8 cellular contexts compared by ENCODE assay signal in the genomic region with DNA sequence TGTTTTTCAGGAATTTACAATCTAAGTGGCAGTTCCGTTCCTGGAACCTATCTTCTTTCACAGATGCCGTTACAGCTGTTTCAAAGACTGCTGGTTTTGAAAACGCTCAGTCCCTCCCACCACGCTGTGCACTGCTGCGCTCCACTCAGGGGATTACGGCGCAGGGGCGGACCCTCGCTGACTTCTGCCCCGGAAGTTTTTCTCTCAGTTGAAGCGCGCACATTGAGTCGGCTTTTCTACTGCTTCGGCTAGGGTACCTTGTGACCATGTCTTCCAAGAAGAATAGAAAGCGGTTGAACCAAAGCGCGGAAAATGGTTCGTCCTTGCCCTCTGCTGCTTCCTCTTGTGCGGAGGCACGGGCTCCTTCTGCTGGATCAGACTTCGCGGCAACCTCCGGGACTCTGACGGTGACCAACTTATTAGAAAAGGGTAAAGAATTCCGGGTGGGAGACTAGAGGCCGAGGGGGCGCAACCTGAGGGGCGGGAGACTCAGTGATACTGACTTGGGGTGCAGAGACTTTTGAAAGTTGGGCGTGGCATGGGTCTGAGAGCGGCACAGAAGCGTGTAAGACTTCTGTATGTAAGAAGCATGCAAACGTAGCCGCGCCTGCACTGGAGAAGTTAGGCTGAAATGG. TPM values are rescaled to one million over a fixed set of nuclear protein-coding genes. Genes with fewer than 3 reads are reported as not detected.
A peak's percentile ranks its signal among the peaks of the same experiment; 100 is the strongest.
DNase-seq lines count a peak whose midpoint lies in the region; ATAC-seq and TF ChIP-seq lines count a peak whose summit lies in the region.

No MANE protein-coding gene starts in this region.

- ATAC-seq in GM21360 (IDR thresholded peaks at IDR 0.05; ENCODE audit: unreplicated experiment), result peak; percentile 96

- DNase-seq in COLO668 (lab: John Stamatoyannopoulos, UW; ENCODE audit: unreplicated experiment), result peak; percentile 75
- peak; percentile 85 for DNase-seq in HT1080 (ENCODE audit: low read depth)
- DNase-seq in NOMO-1 treated with dmso at 0.1 percent for 144 hours (lab: John Stamatoyannopoulos, UW; ENCODE audit: unreplicated experiment), result peak; percentile 71
- peak; percentile 66 for DNase-seq in activated CD8-positive, alpha-beta memory T cell treated with anti-CD3 and anti-CD28 coated beads, Interleukin-2, amount 50 U/mL, for 1 hour (ENCODE audit: extremely low read depth)
- DNase-seq in endodermal cell, result peak; percentile 94
- peak; percentile 65 to 81 for DNase-seq in mesothelial cell of epicardium (ENCODE audit: low spot score in 2 of 2, unreplicated experiment in 2 of 2)
- DNase-seq in stimulated activated CD8-positive, alpha-beta memory T cell treated with anti-CD3 and anti-CD28 coated beads, Interleukin-2, amount 100 ng/mL, for 1 hour (ENCODE audit: low read depth in 2 of 2), result peak; percentile 66 to 67

- no peaks in the 10 kb centered on the region for H3K36me3 Mint-ChIP-seq in endodermal cell (ENCODE audit: low read depth)
- no peaks in the 10 kb centered on the region for H3K36me3 Mint-ChIP-seq in mesothelial cell of epicardium

- peak overlapping the region; percentile 56 for H3K9ac ChIP-seq in endodermal cell (ENCODE audit: extremely low read depth, low read length, poor library complexity, severe bottlenecking)

- H3K4me1 Mint-ChIP-seq in endodermal cell (peaks cover 9% of the 10 kb centered on the region), mesothelial cell of epicardium (peaks cover 2% of the 10 kb centered on the region)

- peak overlapping the region; percentile 94 for H3K27ac Mint-ChIP-seq in endodermal cell
- H3K27ac Mint-ChIP-seq in mesothelial cell of epicardium, result peak overlapping the region; percentile 94

- H3K9me3 Mint-ChIP-seq in endodermal cell (no peaks in the 10 kb centered on the region), mesothelial cell of epicardium (no peaks in the 10 kb centered on the region)

- no peak overlapping the region for H3K4me3 Mint-ChIP-seq in endodermal cell
- H3K4me3 Mint-ChIP-seq in mesothelial cell of epicardium, result peak overlapping the region; percentile 98

- H3K36me3 ChIP-seq in endodermal cell (ENCODE audit: control insufficient read depth, insufficient read depth, low read length), result no peaks in the 10 kb centered on the region

- no peaks in the 10 kb centered on the region for H3K27me3 ChIP-seq in endodermal cell (ENCODE audit: control insufficient read depth, insufficient read depth, low read length, poor library complexity, severe bottlenecking)

- no peaks in the 10 kb centered on the region for H3K9me3 ChIP-seq in endodermal cell (ENCODE audit: control insufficient read depth, low read length)

- H3K27ac ChIP-seq in endodermal cell (ENCODE audit: low read depth, low read length), result peak overlapping the region; percentile 79

- no peaks in the 10 kb centered on the region for H3K4me1 ChIP-seq in endodermal cell (ENCODE audit: control insufficient read depth, insufficient read depth, low read length)

- H3K27me3 Mint-ChIP-seq in endodermal cell (ENCODE audit: insufficient read depth) (no peaks in the 10 kb centered on the region), mesothelial cell of epicardium (ENCODE audit: low read depth) (no peaks in the 10 kb centered on the region)

- TF ChIP-seq CTCF in endodermal cell (conservative IDR thresholded peaks at IDR 0.05) (no peak), mesothelial cell of epicardium (IDR thresholded peaks at IDR 0.05; ENCODE audit: unreplicated experiment) (no peak)

- H3K4me3 ChIP-seq in endodermal cell (ENCODE audit: low read length), result peak overlapping the region; percentile 93

- 0% methylated on average over 21 to 34 of the region's 34 CpGs for WGBS in endodermal cell (ENCODE audit: insufficient coverage in 1 of 2, insufficient read length in 1 of 2), 2 experiments

RNA-seq across cellular contexts. Expression of a gene that starts 0.6 kb away (rescaled TPM):
- 13.6 and 14.6 TPM in 2 replicates for total RNA-seq in HT1080 (2014; rRNA removed; shearing (Covaris generic))
- 10.3 TPM in 2 replicates for polyA plus RNA-seq in HT1080 (2015; cell fraction: cytosol; rRNA removed)
- 20.6 and 22.7 TPM in 2 replicates for polyA plus RNA-seq in HT1080 (2015; cell fraction: nucleus; rRNA removed)
- total RNA-seq in endodermal cell, result 10 to 100 TPM in 1 of 2 donors, 1 to 10 TPM in 1; 5.8 to 11.6 TPM
- polyA plus RNA-seq in endodermal cell (2013, experiment 1 of 2), result 10.4 TPM
- polyA plus RNA-seq in endodermal cell (2013, experiment 2 of 2), result 10.0 TPM
- total RNA-seq in mesothelial cell of epicardium, result 7.9 to 9.3 TPM (median 8.2 TPM) in 3 replicates

Comparison
In these comparisons a context has a peak if more than half of its experiments do, and no peak if none do; other contexts are left out.
1. Peak in every context shown above with its lines: DNase-seq, ATAC-seq, H3K4me3 ChIP-seq and H3K27ac ChIP-seq.